ENCODE assay signal across 9 cellular contexts in genomic region chr13:45046445-45046844, GRCh38. TPM values are rescaled to one million over a fixed set of nuclear protein-coding genes. Genes with fewer than 3 reads are reported as not detected.
DNase-seq lines count a peak whose midpoint lies in the region; ATAC-seq and TF ChIP-seq lines count a peak whose summit lies in the region.
"Had no signal": no experiment of that assay in that cellular context is flagged by ENCODE, and none has a peak within 500 bp of the region (broad histone marks: within the 10 kb centered on the region; RNA-seq: fewer than 3 reads in every experiment).

No MANE protein-coding gene starts in this region.

- H3K4me1 ChIP-seq in OCI-LY3 (ENCODE audit: low read length): peaks cover 25% of the 10 kb centered on the region

- peak overlapping the region; percentile 77 for H3K4me3 ChIP-seq in OCI-LY3 (ENCODE audit: low read length)

- H3K27me3 Mint-ChIP-seq in Calu3 (ENCODE audit: unreplicated experiment): no peaks in the 10 kb centered on the region
- H3K27me3 Mint-ChIP-seq in effector memory CD8-positive, alpha-beta T cell: peaks cover 8 to 29% of the 10 kb centered on the region in 2 donors
- H3K27me3 Mint-ChIP-seq in osteocyte (ENCODE audit: unreplicated experiment): peaks cover 9% of the 10 kb centered on the region

- no peaks in the 10 kb centered on the region for H3K9me3 ChIP-seq in OCI-LY3 (ENCODE audit: insufficient read depth, low read length)

- CTCF ChIA-PET in Calu3 (lab: Charles Lee): interaction anchor here (0.7 to 2.2 kb wide), 2 partner anchors 234 to 237 kb away, joined by 3 to 26 read pairs; no protein-coding TSS in a partner anchor

- H3K79me2 ChIP-seq in OCI-LY3 (ENCODE audit: low read length): no peaks in the 10 kb centered on the region

- H3K36me3 Mint-ChIP-seq in Calu3 (ENCODE audit: insufficient read depth, unreplicated experiment): no peaks in the 10 kb centered on the region
- H3K36me3 Mint-ChIP-seq in effector memory CD8-positive, alpha-beta T cell (ENCODE audit: insufficient read depth): peaks cover 3% of the 10 kb centered on the region
- no peaks in the 10 kb centered on the region for H3K36me3 Mint-ChIP-seq in osteocyte (ENCODE audit: unreplicated experiment)

- H3K4me3 Mint-ChIP-seq in Calu3 (ENCODE audit: low read depth, unreplicated experiment) (peak overlapping the region; percentile 50), osteocyte (ENCODE audit: unreplicated experiment) (peak overlapping the region; percentile 85)
- H3K4me3 Mint-ChIP-seq in effector memory CD8-positive, alpha-beta T cell: peak overlapping the region; percentile 58 to 64

- H3K9me3 Mint-ChIP-seq in Calu3 (ENCODE audit: low read depth, unreplicated experiment): no peaks in the 10 kb centered on the region
- H3K9me3 Mint-ChIP-seq in effector memory CD8-positive, alpha-beta T cell: no peaks in the 10 kb centered on the region
- no peaks in the 10 kb centered on the region for H3K9me3 Mint-ChIP-seq in osteocyte (ENCODE audit: unreplicated experiment)

- TF ChIP-seq CTCF in Calu3 (IDR thresholded peaks at IDR 0.05; ENCODE audit: unreplicated experiment) (no peak), OCI-LY3 (IDR thresholded peaks at IDR 0.05; ENCODE audit: low read depth, low read length) (no peak), osteocyte (IDR thresholded peaks at IDR 0.05) (no peak)

- peaks cover 6% of the 10 kb centered on the region for H3K4me1 Mint-ChIP-seq in Calu3 (ENCODE audit: low read depth, unreplicated experiment)
- peaks cover 0 to 6% of the 10 kb centered on the region in 2 donors for H3K4me1 Mint-ChIP-seq in effector memory CD8-positive, alpha-beta T cell (ENCODE audit: low read depth in 2 of 2)
- H3K4me1 Mint-ChIP-seq in osteocyte (ENCODE audit: unreplicated experiment): peaks cover 5% of the 10 kb centered on the region

- H3K36me3 ChIP-seq in OCI-LY3 (replicated peaks; ENCODE audit: low read depth, low read length): no peaks in the 10 kb centered on the region

- no peak overlapping the region for H3K27ac Mint-ChIP-seq in Calu3 (ENCODE audit: unreplicated experiment)
- no peak overlapping the region for H3K27ac Mint-ChIP-seq in effector memory CD8-positive, alpha-beta T cell
- H3K27ac Mint-ChIP-seq in osteocyte (ENCODE audit: unreplicated experiment): no peak overlapping the region

- ATAC-seq in effector memory CD8-positive, alpha-beta T cell (replicated peaks): no peak

- H3K9ac ChIP-seq in OCI-LY3 (ENCODE audit: low read length): peak overlapping the region; percentile 50; the same call in 1 of the 2 replicates

- intact Hi-C loops in Calu3 (cut with micrococcal nuclease; ENCODE audit: unreplicated experiment): loop anchor here (5.0 to 10.0 kb wide), 2 partner anchors 76 to 348 kb away; partner anchors contain the start of gene GTF2F2

- peak overlapping the region; percentile 87 for H2AFZ ChIP-seq in OCI-LY3 (ENCODE audit: low read depth, low read length)

- DNase-seq in Calu3 (no peak), osteocyte (ENCODE audit: extremely low spot score, unreplicated experiment) (no peak), HuH-7 (ENCODE audit: low spot score) (no peak), 8988T (no peak), NCI-H345 treated with DMSO at 0.1 percent for 48 hours (lab: John Stamatoyannopoulos, UW; ENCODE audit: unreplicated experiment) (no peak)
- DNase-seq in effector memory CD8-positive, alpha-beta T cell: no peak
- no peak for DNase-seq in activated CD8-positive, alpha-beta memory T cell treated with anti-CD3 and anti-CD28 coated beads, Interleukin-2, amount 50 U/mL, for 48 hours
- DNase-seq: activated CD8-positive, alpha-beta memory T cell treated with anti-CD3 and anti-CD28 coated beads, Interleukin-2, amount 50 U/mL, for 4 hours had no signal

- H3K4me2 ChIP-seq in OCI-LY3 (ENCODE audit: low read length): peak overlapping the region; percentile 86

- no peak overlapping the region for H3K27ac ChIP-seq in OCI-LY3 (ENCODE audit: low read length)

- peaks cover 24% of the 10 kb centered on the region for H3K27me3 ChIP-seq in OCI-LY3 (ENCODE audit: low read depth, low read length)

- BruUV-seq in Calu3 (replicated peaks; lab: Mats Ljungman, UMichigan): no TSS peak

- H4K20me1 ChIP-seq in OCI-LY3 (ENCODE audit: insufficient read depth, low read length): no peaks in the 10 kb centered on the region

RNA-seq across cellular contexts. Expression of gene GPALPP1, which starts 57.1 kb away (rescaled TPM):
- total RNA-seq in Calu3 (2022) (21.7 and 23.1 TPM in 2 replicates), osteocyte (31.2 TPM in 2 replicates)

RNA-seq across cellular contexts. Expression of gene NUFIP1, which starts 57.2 kb away (rescaled TPM):
- total RNA-seq in Calu3 (2022) (6.6 TPM in 2 replicates), osteocyte (6.9 and 7.8 TPM in 2 replicates)
